1 cellular context compared by ENCODE assay signal in the genomic region with DNA sequence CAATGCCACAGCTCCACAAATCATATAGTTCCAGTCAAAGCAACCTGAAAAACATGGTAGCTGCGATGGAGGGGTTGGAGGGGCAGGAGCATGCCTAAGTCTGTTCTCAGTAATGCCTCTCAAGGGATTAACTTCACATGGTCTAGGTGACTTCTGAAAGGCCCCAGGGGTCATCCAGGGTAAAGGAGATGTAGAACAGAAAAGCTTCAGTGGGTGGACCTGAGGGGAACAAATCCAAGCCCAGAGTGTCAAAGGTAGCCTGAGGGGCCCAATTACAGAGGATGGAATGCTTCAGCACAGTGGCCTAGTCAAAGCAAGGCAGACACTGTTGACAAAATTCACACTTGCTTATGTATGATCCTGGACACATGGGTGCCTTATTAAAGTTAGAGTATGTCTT.
TF ChIP-seq lines count a peak whose summit lies in the region.

No MANE protein-coding gene starts in this region.

TF ChIP-seq in K562, 482 proteins besides CTCF, POLR2A, EP300 and RAD21:
- no peak for TF ChIP-seq PHF21A (IDR thresholded peaks at IDR 0.05; ENCODE audit: borderline replicate concordance, low read depth)
- no peak for TF ChIP-seq HIVEP1 (CRISPR knock-in tag; IDR thresholded peaks at IDR 0.05)
- no peak for TF ChIP-seq HCFC1 (IDR thresholded peaks at IDR 0.05; ENCODE audit: low read depth, low read length)
- TF ChIP-seq TAF15 (IDR thresholded peaks at IDR 0.05; ENCODE audit: low read depth, low read length), result no peak
- TF ChIP-seq ZNF311 (CRISPR knock-in tag; IDR thresholded peaks at IDR 0.05), result no peak
- TF ChIP-seq, protein P1, sequence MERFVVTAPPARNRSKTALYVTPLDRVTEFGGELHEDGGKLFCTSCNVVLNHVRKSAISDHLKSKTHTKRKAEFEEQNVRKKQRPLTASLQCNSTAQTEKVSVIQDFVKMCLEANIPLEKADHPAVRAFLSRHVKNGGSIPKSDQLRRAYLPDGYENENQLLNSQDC (CRISPR knock-in tag; IDR thresholded peaks at IDR 0.05), result no peak
- TF ChIP-seq POLR2AphosphoS2 (IDR thresholded peaks at IDR 0.05; ENCODE audit: low read length), result no peak
- TF ChIP-seq DNMT1 (IDR thresholded peaks at IDR 0.05), result no peak
- TF ChIP-seq, protein P2, sequence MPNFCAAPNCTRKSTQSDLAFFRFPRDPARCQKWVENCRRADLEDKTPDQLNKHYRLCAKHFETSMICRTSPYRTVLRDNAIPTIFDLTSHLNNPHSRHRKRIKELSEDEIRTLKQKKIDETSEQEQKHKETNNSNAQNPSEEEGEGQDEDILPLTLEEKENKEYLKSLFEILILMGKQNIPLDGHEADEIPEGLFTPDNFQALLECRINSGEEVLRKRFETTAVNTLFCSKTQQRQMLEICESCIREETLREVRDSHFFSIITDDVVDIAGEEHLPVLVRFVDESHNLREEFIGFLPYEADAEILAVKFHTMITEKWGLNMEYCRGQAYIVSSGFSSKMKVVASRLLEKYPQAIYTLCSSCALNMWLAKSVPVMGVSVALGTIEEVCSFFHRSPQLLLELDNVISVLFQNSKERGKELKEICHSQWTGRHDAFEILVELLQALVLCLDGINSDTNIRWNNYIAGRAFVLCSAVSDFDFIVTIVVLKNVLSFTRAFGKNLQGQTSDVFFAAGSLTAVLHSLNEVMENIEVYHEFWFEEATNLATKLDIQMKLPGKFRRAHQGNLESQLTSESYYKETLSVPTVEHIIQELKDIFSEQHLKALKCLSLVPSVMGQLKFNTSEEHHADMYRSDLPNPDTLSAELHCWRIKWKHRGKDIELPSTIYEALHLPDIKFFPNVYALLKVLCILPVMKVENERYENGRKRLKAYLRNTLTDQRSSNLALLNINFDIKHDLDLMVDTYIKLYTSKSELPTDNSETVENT (CRISPR knock-in tag; IDR thresholded peaks at IDR 0.05), result no peak
- no peak for TF ChIP-seq ERF (CRISPR knock-in tag; IDR thresholded peaks at IDR 0.05)
- no peak for TF ChIP-seq PURB (CRISPR knock-in tag; IDR thresholded peaks at IDR 0.05; ENCODE audit: low read depth)
- TF ChIP-seq, protein P3, sequence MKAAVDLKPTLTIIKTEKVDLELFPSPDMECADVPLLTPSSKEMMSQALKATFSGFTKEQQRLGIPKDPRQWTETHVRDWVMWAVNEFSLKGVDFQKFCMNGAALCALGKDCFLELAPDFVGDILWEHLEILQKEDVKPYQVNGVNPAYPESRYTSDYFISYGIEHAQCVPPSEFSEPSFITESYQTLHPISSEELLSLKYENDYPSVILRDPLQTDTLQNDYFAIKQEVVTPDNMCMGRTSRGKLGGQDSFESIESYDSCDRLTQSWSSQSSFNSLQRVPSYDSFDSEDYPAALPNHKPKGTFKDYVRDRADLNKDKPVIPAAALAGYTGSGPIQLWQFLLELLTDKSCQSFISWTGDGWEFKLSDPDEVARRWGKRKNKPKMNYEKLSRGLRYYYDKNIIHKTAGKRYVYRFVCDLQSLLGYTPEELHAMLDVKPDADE (conservative IDR thresholded peaks at IDR 0.05; ENCODE audit: control insufficient read depth, low read depth, low read length), result no peak
